ENCODE assay signal across 19 cellular contexts in genomic region chr10:86105640-86106039, GRCh38.
DNase-seq lines count a peak whose midpoint lies in the region; TF ChIP-seq lines count a peak whose summit lies in the region.
"Had no signal": no experiment of that assay in that cellular context is flagged by ENCODE, and none has a peak within 500 bp of the region (broad histone marks: within the 10 kb centered on the region; RNA-seq: fewer than 3 reads in every experiment).

No MANE protein-coding gene starts in this region.

- no peak for TF ChIP-seq CTCF in endodermal cell (conservative IDR thresholded peaks at IDR 0.05)
- TF ChIP-seq CTCF in osteocyte (IDR thresholded peaks at IDR 0.05): no peak

- no peak overlapping the region for H3K27ac ChIP-seq in endodermal cell (ENCODE audit: low read depth, low read length)
- H3K27ac ChIP-seq: BLaER1 treated with 17β-estradiol and CSF1 and Interleukin-3, amounts not matched to agents 10 nM and 100 nM; GM23248 had no signal

- H3K27ac Mint-ChIP-seq in endodermal cell: no peak overlapping the region
- H3K27ac Mint-ChIP-seq in osteocyte (ENCODE audit: unreplicated experiment): no peak overlapping the region
- H3K27ac Mint-ChIP-seq: B cell; CD4-positive, CD25-positive, alpha-beta regulatory T cell; CD8-positive, alpha-beta memory T cell had no signal

- peaks cover 10% of the 10 kb centered on the region for H3K4me1 Mint-ChIP-seq in endodermal cell
- H3K4me1 Mint-ChIP-seq in osteocyte (ENCODE audit: unreplicated experiment): no peaks in the 10 kb centered on the region
- H3K4me1 Mint-ChIP-seq: B cell; CD4-positive, CD25-positive, alpha-beta regulatory T cell; CD8-positive, alpha-beta memory T cell had no signal

- no peak overlapping the region for H3K9ac ChIP-seq in endodermal cell (ENCODE audit: extremely low read depth, low read length, poor library complexity, severe bottlenecking)
- H3K9ac ChIP-seq: BLaER1 treated with 17β-estradiol and CSF1 and Interleukin-3, amounts not matched to agents 10 nM and 100 nM; GM23248 had no signal

- no peaks in the 10 kb centered on the region for H3K4me1 ChIP-seq in endodermal cell (ENCODE audit: control insufficient read depth, insufficient read depth, low read length)
- H3K4me1 ChIP-seq: BLaER1 treated with 17β-estradiol and CSF1 and Interleukin-3, amounts not matched to agents 10 nM and 100 nM; HAP-1 had no signal

- H3K9me3 Mint-ChIP-seq in endodermal cell (no peaks in the 10 kb centered on the region), osteocyte (ENCODE audit: unreplicated experiment) (peaks cover 2% of the 10 kb centered on the region)
- H3K9me3 Mint-ChIP-seq: CD4-positive, CD25-positive, alpha-beta regulatory T cell; CD8-positive, alpha-beta memory T cell had no signal

- no peaks in the 10 kb centered on the region for H3K27me3 ChIP-seq in endodermal cell (ENCODE audit: control insufficient read depth, insufficient read depth, low read length, poor library complexity, severe bottlenecking)
- H3K27me3 ChIP-seq: BLaER1 treated with 17β-estradiol and CSF1 and Interleukin-3, amounts not matched to agents 10 nM and 100 nM had no signal

- H3K4me3 Mint-ChIP-seq in endodermal cell: no peak overlapping the region
- no peak overlapping the region for H3K4me3 Mint-ChIP-seq in osteocyte (ENCODE audit: unreplicated experiment)
- H3K4me3 Mint-ChIP-seq: B cell; CD4-positive, CD25-positive, alpha-beta regulatory T cell; CD8-positive, alpha-beta memory T cell had no signal

- peak; percentile 18 for DNase-seq in activated CD8-positive, alpha-beta memory T cell treated with anti-CD3 and anti-CD28 coated beads, Interleukin-2, amount 50 U/mL, for 48 hours
- no peak for DNase-seq in activated CD8-positive, alpha-beta memory T cell treated with anti-CD3 and anti-CD28 coated beads for 24 hours
- DNase-seq in endodermal cell: peak; percentile 30
- peak; percentile 48 for DNase-seq in osteocyte (ENCODE audit: extremely low spot score, unreplicated experiment)
- DNase-seq in 8988T: no peak
- DNase-seq in C1 segment of cervical spinal cord (lab: John Stamatoyannopoulos, UW): no peak
- no peak for DNase-seq in cortex of kidney (lab: John Stamatoyannopoulos, UW)
- DNase-seq: CD4-positive, CD25-positive, alpha-beta regulatory T cell; CD8-positive, alpha-beta memory T cell; COR-L47; DMS 273 treated with DMSO at 0.1 percent for 48 hours; DMS53; DND-41; EL; GM23248 had no signal

- peaks cover 2% of the 10 kb centered on the region for H3K27me3 Mint-ChIP-seq in endodermal cell (ENCODE audit: insufficient read depth)
- H3K27me3 Mint-ChIP-seq in osteocyte (ENCODE audit: unreplicated experiment): no peaks in the 10 kb centered on the region

- H3K9me3 ChIP-seq in endodermal cell (ENCODE audit: control insufficient read depth, low read length): no peaks in the 10 kb centered on the region
- H3K9me3 ChIP-seq: HAP-1 had no signal

- H3K36me3 Mint-ChIP-seq in endodermal cell (ENCODE audit: low read depth) (no peaks in the 10 kb centered on the region), osteocyte (ENCODE audit: unreplicated experiment) (no peaks in the 10 kb centered on the region)
- H3K36me3 Mint-ChIP-seq: CD4-positive, CD25-positive, alpha-beta regulatory T cell; CD8-positive, alpha-beta memory T cell had no signal

- WGBS in endodermal cell (ENCODE audit: insufficient coverage in 1 of 2, insufficient read length in 1 of 2), 2 experiments: 90% methylated on average over 3 to 4 of the region's 4 CpGs

- H3K36me3 ChIP-seq in endodermal cell (ENCODE audit: control insufficient read depth, insufficient read depth, low read length): no peaks in the 10 kb centered on the region
- H3K36me3 ChIP-seq: BLaER1 treated with 17β-estradiol and CSF1 and Interleukin-3, amounts not matched to agents 10 nM and 100 nM; HAP-1 had no signal

- no peak overlapping the region for H3K4me3 ChIP-seq in endodermal cell (ENCODE audit: low read length)
- H3K4me3 ChIP-seq: BLaER1 treated with 17β-estradiol and CSF1 and Interleukin-3, amounts not matched to agents 10 nM and 100 nM; GM12878; GM23248; HAP-1 had no signal

Comparison
In these comparisons a context has a peak if more than half of its experiments do, and no peak if none do; other contexts are left out.
1. DNase-seq: peak in activated CD8-positive, alpha-beta memory T cell treated with anti-CD3 and anti-CD28 coated beads, Interleukin-2, amount 50 U/mL, for 48 hours (single experiment), endodermal cell (single experiment) and osteocyte (single experiment); none in activated CD8-positive, alpha-beta memory T cell treated with anti-CD3 and anti-CD28 coated beads for 24 hours (single experiment), 8988T (single experiment), C1 segment of cervical spinal cord (0 of 14) and cortex of kidney (single experiment).